25 cellular contexts compared by ENCODE assay signal in the genomic region with DNA sequence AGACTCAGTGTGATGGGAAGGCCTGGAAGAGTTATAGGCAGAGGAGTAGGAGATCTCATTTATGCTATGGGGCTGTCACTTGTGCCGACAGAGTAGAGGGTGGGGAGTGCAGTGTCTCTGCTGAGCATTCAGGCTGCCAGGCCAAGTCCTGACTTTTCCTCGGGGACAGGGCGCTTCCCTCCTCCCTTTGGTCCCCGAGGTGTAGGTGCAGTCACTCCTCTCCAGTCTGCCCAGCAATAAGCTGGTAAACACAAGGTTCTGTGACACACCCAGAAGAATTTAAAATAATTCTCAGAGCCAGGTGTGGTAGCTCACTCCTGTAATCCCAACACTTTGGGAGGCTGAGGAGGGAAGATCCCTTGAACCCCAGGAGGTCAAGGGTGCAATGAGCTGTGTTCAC.
"Had no signal": no experiment of that assay in that cellular context is flagged by ENCODE, and none has a peak within 500 bp of the region (broad histone marks: within the 10 kb centered on the region; RNA-seq: fewer than 3 reads in every experiment).

No MANE protein-coding gene starts in this region.

- H3K9me3 ChIP-seq: esophagus squamous epithelium, stomach, thoracic aorta, tibial nerve, vagina had no signal

- ATAC-seq: left lobe of liver; natural killer cell treated with Interleukin-12 subunit alpha and Interleukin-12 subunit beta and Interleukin-15 and Interleukin-18, amount 100 ng/mL, for 72 hours; sciatic nerve; stimulated activated effector memory CD8-positive, alpha-beta T cell treated with anti-CD3 and anti-CD28 coated beads, Interleukin-12 subunit alpha, Interleukin-12 subunit beta, amount 100 ng/mL, for 72 hours had no signal

- DNase-seq: caudate nucleus; cerebellar nuclear complex; dorsolateral prefrontal cortex; effector CD4-positive, alpha-beta T cell; esophagus squamous epithelium; foreskin melanocyte; hypothalamus; immature natural killer cell; islet precursor cell; kidney glomerular epithelial cell; midbrain; stimulated activated CD4-positive, alpha-beta T cell treated with anti-CD3 and anti-CD28 coated beads, Interleukin-2, amount 100 ng/mL, for 24 hours; stimulated activated CD4-positive, alpha-beta T cell treated with anti-CD3 and anti-CD28 coated beads, Interleukin-4, amount 100 ng/mL, for 24 hours; stimulated activated naive CD4-positive, alpha-beta T cell treated with Interleukin-2 at 50 U/mL for 16 hours; stomach; substantia nigra had no signal

- H3K9ac ChIP-seq: parathyroid adenoma had no signal

- H3K36me3 ChIP-seq: stomach, thoracic aorta, tibial nerve, vagina had no signal

- H3K4me3 ChIP-seq: dorsolateral prefrontal cortex, esophagus squamous epithelium, lung, stomach, thoracic aorta, tibial nerve, vagina had no signal

- H3K4me1 ChIP-seq: parathyroid adenoma, stomach, tibial nerve, vagina had no signal

- H3K79me2 ChIP-seq: parathyroid adenoma had no signal

- H3K27me3 ChIP-seq: esophagus squamous epithelium, tibial nerve, vagina had no signal

- H2AFZ ChIP-seq: parathyroid adenoma had no signal

- H3K27ac ChIP-seq: dorsolateral prefrontal cortex, parathyroid adenoma, stomach, thoracic aorta, tibial nerve, vagina had no signal
